In genomic region chr12:80939231-80939950, GRCh38 we compare ENCODE assay signal across 16 cellular contexts. TPM values are rescaled to one million over a fixed set of nuclear protein-coding genes. Genes with fewer than 3 reads are reported as not detected.
A peak's percentile ranks its signal among the peaks of the same experiment; 100 is the strongest.
DNase-seq lines count a peak whose midpoint lies in the region; ATAC-seq and TF ChIP-seq lines count a peak whose summit lies in the region.
"Had no signal": no experiment of that assay in that cellular context is flagged by ENCODE, and none has a peak within 500 bp of the region (broad histone marks: within the 10 kb centered on the region; RNA-seq: fewer than 3 reads in every experiment).

No MANE protein-coding gene starts in this region.

- H3K27me3 ChIP-seq in right lobe of liver: no peaks in the 10 kb centered on the region
- H3K27me3 ChIP-seq: adrenal gland had no signal

- H3K36me3 ChIP-seq in right lobe of liver: no peaks in the 10 kb centered on the region
- H3K36me3 ChIP-seq: adrenal gland had no signal

- H3K4me3 Mint-ChIP-seq in activated CD8-positive, alpha-beta T cell treated with anti-CD3 and anti-CD28 coated beads, Interleukin-2, amount 10 ng/mL, durations not matched to agents 7 days and 5 days: no peak overlapping the region
- H3K4me3 Mint-ChIP-seq: B cell; stimulated activated memory B cell treated with anti-CD40 and anti-IgM and Interleukin-4, amounts not matched to agents 10 μg/mL and 1 μg/mL and 100 μg/mL, for 72 hours had no signal

- CTCF ChIA-PET in activated CD8-positive, alpha-beta T cell treated with anti-CD3 and anti-CD28 coated beads, Interleukin-2, amount 10 ng/mL, durations not matched to agents 7 days and 5 days (lab: Charles Lee): no interaction called here

- intact Hi-C loops in right lobe of liver (cut with DNase I): no loop called here

- H3K9me3 ChIP-seq in right lobe of liver: no peaks in the 10 kb centered on the region
- H3K9me3 ChIP-seq: adrenal gland had no signal

- H3K9me3 Mint-ChIP-seq in activated CD8-positive, alpha-beta T cell treated with anti-CD3 and anti-CD28 coated beads, Interleukin-2, amount 10 ng/mL, durations not matched to agents 7 days and 5 days (ENCODE audit: insufficient read depth): peaks cover 6% of the 10 kb centered on the region
- H3K9me3 Mint-ChIP-seq: stimulated activated memory B cell treated with anti-CD40 and anti-IgM and Interleukin-4, amounts not matched to agents 10 μg/mL and 1 μg/mL and 100 μg/mL, for 72 hours had no signal

- ATAC-seq in HG02759 (IDR thresholded peaks at IDR 0.05; ENCODE audit: unreplicated experiment) (peak; percentile 15), right lobe of liver (peak; percentile 15 to 35 (median 28)), HG03571 (IDR thresholded peaks at IDR 0.05; ENCODE audit: unreplicated experiment) (no peak), GM21367 (IDR thresholded peaks at IDR 0.05; ENCODE audit: unreplicated experiment) (no peak)
- no peak for ATAC-seq in activated CD8-positive, alpha-beta T cell treated with anti-CD3 and anti-CD28 coated beads, Interleukin-2, amount 10 ng/mL, durations not matched to agents 7 days and 5 days
- ATAC-seq: left ventricle myocardium superior; Right ventricle myocardium inferior; stimulated activated memory B cell treated with anti-CD40 and anti-IgM and Interleukin-4, amounts not matched to agents 10 μg/mL and 1 μg/mL and 100 μg/mL, for 72 hours had no signal

- H3K27me3 Mint-ChIP-seq in activated CD8-positive, alpha-beta T cell treated with anti-CD3 and anti-CD28 coated beads, Interleukin-2, amount 10 ng/mL, durations not matched to agents 7 days and 5 days (ENCODE audit: low read depth): peaks cover 27% of the 10 kb centered on the region

- peak in 1 of 4 donors; percentile 6 for TF ChIP-seq CTCF in right lobe of liver (IDR thresholded peaks at IDR 0.05)

- H3K27ac Mint-ChIP-seq in activated CD8-positive, alpha-beta T cell treated with anti-CD3 and anti-CD28 coated beads, Interleukin-2, amount 10 ng/mL, durations not matched to agents 7 days and 5 days: no peak overlapping the region
- H3K27ac Mint-ChIP-seq: B cell; stimulated activated memory B cell treated with anti-CD40 and anti-IgM and Interleukin-4, amounts not matched to agents 10 μg/mL and 1 μg/mL and 100 μg/mL, for 72 hours had no signal

- peak overlapping the region in 1 of 3 donors; percentile 4 for H3K4me3 ChIP-seq in right lobe of liver
- H3K4me3 ChIP-seq: adrenal gland had no signal

- peaks cover 0 to 32% (median 0%) of the 10 kb centered on the region in 4 donors for H3K4me1 ChIP-seq in right lobe of liver
- H3K4me1 ChIP-seq: parathyroid adenoma had no signal

- H3K36me3 Mint-ChIP-seq in activated CD8-positive, alpha-beta T cell treated with anti-CD3 and anti-CD28 coated beads, Interleukin-2, amount 10 ng/mL, durations not matched to agents 7 days and 5 days (ENCODE audit: low read depth): no peaks in the 10 kb centered on the region
- H3K36me3 Mint-ChIP-seq: stimulated activated memory B cell treated with anti-CD40 and anti-IgM and Interleukin-4, amounts not matched to agents 10 μg/mL and 1 μg/mL and 100 μg/mL, for 72 hours had no signal

- POLR2A ChIA-PET in activated CD8-positive, alpha-beta T cell treated with anti-CD3 and anti-CD28 coated beads, Interleukin-2, amount 10 ng/mL, durations not matched to agents 7 days and 5 days (lab: Charles Lee): no interaction called here

- in situ Hi-C loops in Caki2 (cut with HindIII; ENCODE audit: low pct_unique_long_range_greater_than_20kb, low sequenced_read_pairs): no loop called here

- TF ChIP-seq POLR2A in right lobe of liver (IDR thresholded peaks at IDR 0.05): peak; percentile 63

- WGBS in right lobe of liver (ENCODE audit: insufficient coverage, low coverage, low lambda C conversion rate, missing lambda C conversion rate): 20% methylated on average over 7 of the region's 7 CpGs

- peak overlapping the region; percentile 97 to 99 (median 97) for H3K27ac ChIP-seq in right lobe of liver
- H3K27ac ChIP-seq: adrenal gland, parathyroid adenoma had no signal

- DNase-seq in Caki2 (ENCODE audit: low read depth): peak; percentile 49
- DNase-seq in SKM-1 treated with dmso at 0.1 percent for 144 hours (lab: John Stamatoyannopoulos, UW; ENCODE audit: unreplicated experiment): peak; percentile 65
- peak in 1 of 3 donors; percentile 53 for DNase-seq in right lobe of liver
- no peak for DNase-seq in superior temporal gyrus (ENCODE audit: extremely low spot score)
- no peak for DNase-seq in activated CD8-positive, alpha-beta T cell treated with anti-CD3 and anti-CD28 coated beads, Interleukin-2, amount 10 ng/mL, durations not matched to agents 7 days and 5 days
- DNase-seq: adrenal gland, head of caudate nucleus, left ventricle myocardium superior had no signal

- peaks cover 4% of the 10 kb centered on the region for H3K4me1 Mint-ChIP-seq in activated CD8-positive, alpha-beta T cell treated with anti-CD3 and anti-CD28 coated beads, Interleukin-2, amount 10 ng/mL, durations not matched to agents 7 days and 5 days (ENCODE audit: low read depth)
- H3K4me1 Mint-ChIP-seq: B cell; stimulated activated memory B cell treated with anti-CD40 and anti-IgM and Interleukin-4, amounts not matched to agents 10 μg/mL and 1 μg/mL and 100 μg/mL, for 72 hours had no signal

RNA-seq across cellular contexts. Expression of gene LIN7A, which starts 1.7 kb away (rescaled TPM):
- total RNA-seq in Caki2 (2014; rRNA removed; shearing (Covaris generic); ENCODE audit: low replicate concordance): 10.5 and 20.9 TPM in 2 replicates
- total RNA-seq in right lobe of liver: 10 to 100 TPM; 13.4 to 23.0 (median 20.2) TPM
- not detected for total RNA-seq in activated CD8-positive, alpha-beta T cell treated with anti-CD3 and anti-CD28 coated beads, Interleukin-2, amount 10 ng/mL, durations not matched to agents 7 days and 5 days
- total RNA-seq: B cell, G401 had no signal

Comparison
In these comparisons a context has a peak if more than half of its experiments do, and no peak if none do; other contexts are left out.
1. DNase-seq: peak in Caki2 (single experiment) and SKM-1 treated with dmso at 0.1 percent for 144 hours (single experiment); none in superior temporal gyrus (single experiment) and activated CD8-positive, alpha-beta T cell treated with anti-CD3 and anti-CD28 coated beads, Interleukin-2, amount 10 ng/mL, durations not matched to agents 7 days and 5 days (single experiment).
2. ATAC-seq: peak in HG02759 (single experiment) and right lobe of liver (4 of 4); none in HG03571 (single experiment), GM21367 (single experiment) and activated CD8-positive, alpha-beta T cell treated with anti-CD3 and anti-CD28 coated beads, Interleukin-2, amount 10 ng/mL, durations not matched to agents 7 days and 5 days (single experiment).
3. RNA of gene LIN7A, which starts 1.7 kb away (total RNA-seq): 10.5 to 20.9 TPM in Caki2 and 13.4 to 23.0 TPM in right lobe of liver; not detected in activated CD8-positive, alpha-beta T cell treated with anti-CD3 and anti-CD28 coated beads, Interleukin-2, amount 10 ng/mL, durations not matched to agents 7 days and 5 days; every median in the first group is over 10 times any median in the second.